21 cellular contexts compared by ENCODE assay signal in genomic region chr4:16019666-16020065, GRCh38. TPM values are rescaled to one million over a fixed set of nuclear protein-coding genes. Genes with fewer than 3 reads are reported as not detected.
"Had no signal": no experiment of that assay in that cellular context is flagged by ENCODE, and none has a peak within 500 bp of the region (broad histone marks: within the 10 kb centered on the region; RNA-seq: fewer than 3 reads in every experiment).

No MANE protein-coding gene starts in this region.

- H3K36me3 Mint-ChIP-seq: activated naive CD4-positive, alpha-beta T cell treated with anti-CD3 and anti-CD28 coated beads, Interleukin-2, amount 50 U/mL, for 24 hours had no signal

- H3K27me3 ChIP-seq: brain microvascular endothelial cell, cardiac muscle cell had no signal

- H3K4me3 ChIP-seq: cardiac muscle cell had no signal

- H3K4me1 Mint-ChIP-seq: activated naive CD4-positive, alpha-beta T cell treated with anti-CD3 and anti-CD28 coated beads, Interleukin-2, amount 50 U/mL, for 24 hours; activated naive CD8-positive, alpha-beta T cell treated with anti-CD3 and anti-CD28 coated beads, Interleukin-2, amount 50 U/mL, for 24 hours had no signal

- H3K27ac Mint-ChIP-seq: activated CD8-positive, alpha-beta T cell treated with anti-CD3 and anti-CD28 coated beads for 36 hours; activated naive CD4-positive, alpha-beta T cell treated with anti-CD3 and anti-CD28 coated beads, Interleukin-2, amount 50 U/mL, for 24 hours; activated naive CD8-positive, alpha-beta T cell treated with anti-CD3 and anti-CD28 coated beads, Interleukin-2, amount 50 U/mL, for 24 hours; T-helper 1 cell treated with Interleukin-12 subunit alpha and Interleukin-12 subunit beta and Interleukin-4 antibody, amounts not matched to agents 30 μg/mL and 1 μg/mL, for 36 hours had no signal

- H3K36me3 ChIP-seq: brain microvascular endothelial cell, cardiac muscle cell had no signal

- H3K4me3 Mint-ChIP-seq: activated CD8-positive, alpha-beta T cell treated with anti-CD3 and anti-CD28 coated beads for 36 hours; activated naive CD4-positive, alpha-beta T cell treated with anti-CD3 and anti-CD28 coated beads, Interleukin-2, amount 50 U/mL, for 24 hours; activated naive CD8-positive, alpha-beta T cell treated with anti-CD3 and anti-CD28 coated beads, Interleukin-2, amount 50 U/mL, for 24 hours; T-helper 1 cell treated with Interleukin-12 subunit alpha and Interleukin-12 subunit beta and Interleukin-4 antibody, amounts not matched to agents 30 μg/mL and 1 μg/mL, for 36 hours had no signal

- DNase-seq: activated CD4-positive, alpha-beta T cell treated with anti-CD3 and anti-CD28 coated beads for 4 hours; activated CD8-positive, alpha-beta memory T cell treated with anti-CD3 and anti-CD28 coated beads, Interleukin-2, amount 50 U/mL, for 4 hours; activated CD8-positive, alpha-beta T cell treated with anti-CD3 and anti-CD28 coated beads for 36 hours; activated effector memory CD4-positive, alpha-beta T cell treated with Interleukin-2 at 50 U/mL for 16 hours; activated naive CD4-positive, alpha-beta T cell; activated naive CD8-positive, alpha-beta T cell treated with anti-CD3 and anti-CD28 coated beads, Interleukin-2, amount 50 U/mL, for 24 hours; amygdala; brain microvascular endothelial cell; Kasumi-1; KBM-7; NCI-H1048; NCI-H146; NCI-H187 treated with DMSO at 0.1 percent for 48 hours; NCI-H2081 treated with DMSO at 0.1 percent for 48 hours; NCI-H446; NCI-H524; PC-3; SHP77 treated with DMSO at 0.1 percent for 48 hours had no signal

- H3K27ac ChIP-seq: brain microvascular endothelial cell, cardiac muscle cell had no signal

- H3K9me3 Mint-ChIP-seq: activated CD8-positive, alpha-beta T cell treated with anti-CD3 and anti-CD28 coated beads for 36 hours; activated naive CD4-positive, alpha-beta T cell treated with anti-CD3 and anti-CD28 coated beads, Interleukin-2, amount 50 U/mL, for 24 hours; activated naive CD8-positive, alpha-beta T cell treated with anti-CD3 and anti-CD28 coated beads, Interleukin-2, amount 50 U/mL, for 24 hours; T-helper 1 cell treated with Interleukin-12 subunit alpha and Interleukin-12 subunit beta and Interleukin-4 antibody, amounts not matched to agents 30 μg/mL and 1 μg/mL, for 36 hours had no signal

RNA-seq across cellular contexts. Expression of gene FGFBP2, which starts 56.7 kb away (rescaled TPM):
- total RNA-seq: cardiac muscle cell, PC-3 had no signal
